In the genomic region with DNA sequence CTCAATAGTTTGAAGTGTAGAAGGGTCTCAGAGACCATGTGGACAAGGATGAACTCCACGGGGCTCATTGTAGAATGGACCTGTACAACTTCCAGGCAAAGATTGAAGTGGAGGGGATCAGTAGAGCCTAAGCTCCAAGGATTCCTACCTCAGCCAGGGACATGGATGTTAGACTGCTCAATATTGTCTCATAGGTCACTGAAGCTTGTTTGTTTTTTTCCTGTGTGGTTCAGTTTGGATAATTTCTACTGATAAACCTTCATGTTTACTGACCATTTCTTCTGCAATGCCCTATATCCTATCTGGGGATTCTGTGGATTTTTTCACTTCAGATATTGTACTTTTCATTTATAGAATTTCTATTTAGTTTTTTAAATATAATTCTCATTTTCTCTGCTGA, we compare ENCODE assay signal across 2 cellular contexts.
TF ChIP-seq lines count a peak whose summit lies in the region.

No MANE protein-coding gene starts in this region.

TF ChIP-seq in HepG2, 621 proteins besides CTCF, POLR2A, EP300 and RAD21:
- TF ChIP-seq STAG1 (CRISPR knock-in tag; IDR thresholded peaks at IDR 0.05) (no peak), ZNF230 (CRISPR knock-in tag; IDR thresholded peaks at IDR 0.05) (no peak), MATR3 (CRISPR knock-in tag; IDR thresholded peaks at IDR 0.05) (no peak), TARDBP (CRISPR knock-in tag; IDR thresholded peaks at IDR 0.05) (no peak), MLLT10 (CRISPR knock-in tag; IDR thresholded peaks at IDR 0.05) (no peak), HOXA9 (CRISPR knock-in tag; IDR thresholded peaks at IDR 0.05; ENCODE audit: borderline replicate concordance) (no peak), CBX2 (IDR thresholded peaks at IDR 0.05; ENCODE audit: low read depth, low read length) (no peak), CBX2 (CRISPR knock-in tag; IDR thresholded peaks at IDR 0.05; ENCODE audit: low read depth) (no peak), ZNF639 (CRISPR knock-in tag; conservative IDR thresholded peaks at IDR 0.05) (no peak), ZNF704 (CRISPR knock-in tag; IDR thresholded peaks at IDR 0.05; ENCODE audit: borderline replicate concordance) (no peak), NFIC (IDR thresholded peaks at IDR 0.05; ENCODE audit: low read length) (no peak), ZSCAN5A (CRISPR knock-in tag; IDR thresholded peaks at IDR 0.05; ENCODE audit: borderline replicate concordance) (no peak), GTF2F1 (IDR thresholded peaks at IDR 0.05; ENCODE audit: low read length) (no peak), FIP1L1 (IDR thresholded peaks at IDR 0.05; ENCODE audit: borderline replicate concordance, insufficient read depth, low read depth, low read length) (no peak), IRF2 (CRISPR knock-in tag; IDR thresholded peaks at IDR 0.05) (no peak), ZNF788 (CRISPR knock-in tag; IDR thresholded peaks at IDR 0.05; ENCODE audit: borderline replicate concordance) (no peak)
- TF ChIP-seq, protein P1, sequence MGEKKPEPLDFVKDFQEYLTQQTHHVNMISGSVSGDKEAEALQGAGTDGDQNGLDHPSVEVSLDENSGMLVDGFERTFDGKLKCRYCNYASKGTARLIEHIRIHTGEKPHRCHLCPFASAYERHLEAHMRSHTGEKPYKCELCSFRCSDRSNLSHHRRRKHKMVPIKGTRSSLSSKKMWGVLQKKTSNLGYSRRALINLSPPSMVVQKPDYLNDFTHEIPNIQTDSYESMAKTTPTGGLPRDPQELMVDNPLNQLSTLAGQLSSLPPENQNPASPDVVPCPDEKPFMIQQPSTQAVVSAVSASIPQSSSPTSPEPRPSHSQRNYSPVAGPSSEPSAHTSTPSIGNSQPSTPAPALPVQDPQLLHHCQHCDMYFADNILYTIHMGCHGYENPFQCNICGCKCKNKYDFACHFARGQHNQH (CRISPR knock-in tag; IDR thresholded peaks at IDR 0.05), result no peak
- TF ChIP-seq, protein P2, sequence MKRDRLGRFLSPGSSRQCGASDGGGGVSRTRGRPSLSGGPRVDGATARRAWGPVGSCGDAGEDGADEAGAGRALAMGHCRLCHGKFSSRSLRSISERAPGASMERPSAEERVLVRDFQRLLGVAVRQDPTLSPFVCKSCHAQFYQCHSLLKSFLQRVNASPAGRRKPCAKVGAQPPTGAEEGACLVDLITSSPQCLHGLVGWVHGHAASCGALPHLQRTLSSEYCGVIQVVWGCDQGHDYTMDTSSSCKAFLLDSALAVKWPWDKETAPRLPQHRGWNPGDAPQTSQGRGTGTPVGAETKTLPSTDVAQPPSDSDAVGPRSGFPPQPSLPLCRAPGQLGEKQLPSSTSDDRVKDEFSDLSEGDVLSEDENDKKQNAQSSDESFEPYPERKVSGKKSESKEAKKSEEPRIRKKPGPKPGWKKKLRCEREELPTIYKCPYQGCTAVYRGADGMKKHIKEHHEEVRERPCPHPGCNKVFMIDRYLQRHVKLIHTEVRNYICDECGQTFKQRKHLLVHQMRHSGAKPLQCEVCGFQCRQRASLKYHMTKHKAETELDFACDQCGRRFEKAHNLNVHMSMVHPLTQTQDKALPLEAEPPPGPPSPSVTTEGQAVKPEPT (CRISPR knock-in tag; IDR thresholded peaks at IDR 0.05; ENCODE audit: low read depth), result no peak
- TF ChIP-seq, protein P3, sequence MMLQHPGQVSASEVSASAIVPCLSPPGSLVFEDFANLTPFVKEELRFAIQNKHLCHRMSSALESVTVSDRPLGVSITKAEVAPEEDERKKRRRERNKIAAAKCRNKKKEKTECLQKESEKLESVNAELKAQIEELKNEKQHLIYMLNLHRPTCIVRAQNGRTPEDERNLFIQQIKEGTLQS (CRISPR knock-in tag; IDR thresholded peaks at IDR 0.05), result no peak

TF ChIP-seq in IMR-90, 13 proteins besides CTCF, POLR2A, EP300 and RAD21:
- no peak for TF ChIP-seq SMC3 (IDR thresholded peaks at IDR 0.05; ENCODE audit: low read depth, low read length)
- no peak for TF ChIP-seq NFE2L2 (IDR thresholded peaks at IDR 0.05; ENCODE audit: low read depth, low read length)
- TF ChIP-seq RFX5 (IDR thresholded peaks at IDR 0.05; ENCODE audit: low read depth, low read length), result no peak
- TF ChIP-seq, protein P4, sequence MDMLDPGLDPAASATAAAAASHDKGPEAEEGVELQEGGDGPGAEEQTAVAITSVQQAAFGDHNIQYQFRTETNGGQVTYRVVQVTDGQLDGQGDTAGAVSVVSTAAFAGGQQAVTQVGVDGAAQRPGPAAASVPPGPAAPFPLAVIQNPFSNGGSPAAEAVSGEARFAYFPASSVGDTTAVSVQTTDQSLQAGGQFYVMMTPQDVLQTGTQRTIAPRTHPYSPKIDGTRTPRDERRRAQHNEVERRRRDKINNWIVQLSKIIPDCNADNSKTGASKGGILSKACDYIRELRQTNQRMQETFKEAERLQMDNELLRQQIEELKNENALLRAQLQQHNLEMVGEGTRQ (IDR thresholded peaks at IDR 0.05; ENCODE audit: low read depth, low read length), result no peak
- TF ChIP-seq ELK1 (IDR thresholded peaks at IDR 0.05; ENCODE audit: borderline replicate concordance, low read depth, low read length), result no peak
- TF ChIP-seq FOS (IDR thresholded peaks at IDR 0.05; ENCODE audit: low read depth, low read length), result no peak
- no peak for TF ChIP-seq MAZ (IDR thresholded peaks at IDR 0.05; ENCODE audit: borderline replicate concordance, low read depth, low read length)
- no peak for TF ChIP-seq MXI1 (IDR thresholded peaks at IDR 0.05; ENCODE audit: borderline replicate concordance, low read depth, low read length)
